In the genomic region with DNA sequence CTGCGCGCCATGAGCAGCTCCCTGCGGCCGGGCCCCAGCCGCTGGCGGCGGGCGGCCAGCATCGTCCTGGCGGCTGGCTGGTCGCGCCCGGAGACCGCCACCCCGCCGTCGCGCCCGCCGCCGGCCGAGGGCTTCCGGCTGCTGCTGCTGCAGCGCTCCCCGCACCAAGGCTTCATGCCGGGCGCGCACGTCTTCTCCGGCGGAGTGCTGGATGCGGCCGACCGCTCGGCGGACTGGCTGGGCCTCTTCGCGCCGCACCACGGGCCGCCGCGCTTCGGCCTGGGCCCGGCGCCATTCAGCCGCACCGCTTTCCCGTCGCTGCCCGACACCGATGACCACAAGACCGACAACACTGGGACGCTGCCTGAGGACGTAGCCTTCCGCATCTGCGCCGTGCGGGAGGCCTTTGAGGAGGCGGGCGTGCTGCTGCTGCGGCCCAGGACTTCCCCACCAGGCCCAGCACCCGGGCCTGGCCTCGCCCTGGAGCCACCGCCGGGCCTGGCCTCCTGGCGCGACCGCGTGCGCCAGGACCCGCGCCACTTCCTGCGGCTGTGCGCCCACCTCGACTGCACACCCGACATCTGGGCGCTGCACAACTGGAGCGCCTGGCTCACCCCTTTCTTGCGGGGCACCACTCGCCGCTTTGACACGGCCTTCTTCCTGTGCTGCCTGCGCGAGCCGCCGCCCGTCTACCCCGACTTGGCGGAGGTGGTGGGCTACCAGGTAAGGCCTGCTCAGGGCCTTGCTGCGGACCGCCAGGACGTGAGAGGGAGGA, we compare ENCODE assay signal across 8 cellular contexts. TPM values are rescaled to one million over a fixed set of nuclear protein-coding genes. Genes with fewer than 3 reads are reported as not detected.
DNase-seq lines count a peak whose midpoint lies in the region; ATAC-seq, FAIRE-seq and TF ChIP-seq lines count a peak whose summit lies in the region.

No MANE protein-coding gene starts in this region.

- intact Hi-C loops in left lung (cut with DNase I), result no loop called here

- TF ChIP-seq CTCF in left lung (IDR thresholded peaks at IDR 0.05), result no peak

- no peaks in the 10 kb centered on the region for H3K36me3 ChIP-seq in left lung

- H3K27ac ChIP-seq in left lung, result peak overlapping the region; percentile 85 to 92

- no peak for TF ChIP-seq POLR2A in H54 (IDR thresholded peaks at IDR 0.05; ENCODE audit: low read depth, low read length)

- peak; percentile 81 for ATAC-seq in left lung

- DNase-seq in NCI-H1417 (lab: John Stamatoyannopoulos, UW) (peak; percentile 37 to 82 (median 75)), NCI-H1417 treated with DMSO at 0.1 percent for 48 hours (lab: John Stamatoyannopoulos, UW) (no peak), H54 (ENCODE audit: insufficient read length, low spot score) (peak; percentile 46), LoVo (ENCODE audit: low spot score) (peak; percentile 43), dermis microvascular lymphatic vessel endothelial cell (ENCODE audit: low read depth in 2 of 2) (peak; percentile 78 to 89), left lung (peak; percentile 80 to 94)
- DNase-seq in activated CD4-positive, alpha-beta T cell treated with anti-CD3 and anti-CD28 coated beads for 1 hour, result peak; percentile 22
- DNase-seq in stimulated activated CD4-positive, alpha-beta T cell treated with anti-CD3 and anti-CD28 coated beads, Interleukin-4, amount 100 ng/mL, for 1 hour, result peak; percentile 59

- peak overlapping the region; percentile 75 to 81 for H3K4me3 ChIP-seq in left lung

- H3K27me3 ChIP-seq in left lung, result no peaks in the 10 kb centered on the region

- no peaks in the 10 kb centered on the region for H3K9me3 ChIP-seq in left lung

- peaks cover 31 to 64% of the 10 kb centered on the region in 2 donors for H3K4me1 ChIP-seq in left lung

- no peak for FAIRE-seq in H54 (lab: Jason Lieb, UNC)

RNA-seq across cellular contexts. Expression of a gene that starts 0.5 kb away (rescaled TPM):
- total RNA-seq in dermis microvascular lymphatic vessel endothelial cell (7.6 and 12.5 TPM in 2 replicates), left lung (10 to 100 TPM; 15.9 to 16.6 TPM)

RNA-seq across cellular contexts. Expression of a gene that starts 16.5 kb away (rescaled TPM):
- total RNA-seq in dermis microvascular lymphatic vessel endothelial cell, result 0.39 and 0.89 TPM in 2 replicates
- under 1 TPM; 0.55 to 0.68 TPM for total RNA-seq in left lung

RNA-seq across cellular contexts. Expression of a gene that starts 17.2 kb away (rescaled TPM):
- total RNA-seq in dermis microvascular lymphatic vessel endothelial cell (28.8 and 36.8 TPM in 2 replicates), left lung (10 to 100 TPM; 28.9 to 35.7 TPM)

RNA-seq across cellular contexts. Expression of a gene that starts 27.4 kb away (rescaled TPM):
- total RNA-seq in dermis microvascular lymphatic vessel endothelial cell, result under 0.01 and 0.13 TPM in 2 replicates
- total RNA-seq in left lung, result under 1 TPM; 0.20 to 0.34 TPM
